ENCODE assay signal across 7 cellular contexts in the genomic region with DNA sequence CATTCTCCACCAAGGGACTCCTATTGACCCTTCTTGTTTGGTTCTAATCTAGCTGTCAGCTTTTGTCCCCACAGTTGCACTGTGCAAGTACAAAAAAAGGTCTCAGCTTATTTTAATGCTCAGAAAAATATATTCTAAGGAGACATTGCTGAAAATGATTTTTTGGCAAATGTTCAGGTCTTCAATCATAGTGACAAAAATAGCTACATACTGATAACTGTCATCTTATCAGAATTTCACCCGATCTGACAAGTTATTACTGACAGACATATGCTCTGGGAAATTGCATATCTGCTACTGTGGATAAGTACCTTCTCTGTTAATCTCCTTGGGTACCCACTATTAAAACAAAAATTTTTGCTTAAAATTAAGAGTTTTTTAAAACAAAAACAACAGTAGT.
"Had no signal": no experiment of that assay in that cellular context is flagged by ENCODE, and none has a peak within 500 bp of the region (broad histone marks: within the 10 kb centered on the region; RNA-seq: fewer than 3 reads in every experiment).

No MANE protein-coding gene starts in this region.

- DNase-seq: GDM1, GF-D8 had no signal

- H3K4me3 ChIP-seq: GM12878 had no signal

- FAIRE-seq: G401.6, GM12878, GM12891, GM12892, GM18507 had no signal
